In the genomic region with DNA sequence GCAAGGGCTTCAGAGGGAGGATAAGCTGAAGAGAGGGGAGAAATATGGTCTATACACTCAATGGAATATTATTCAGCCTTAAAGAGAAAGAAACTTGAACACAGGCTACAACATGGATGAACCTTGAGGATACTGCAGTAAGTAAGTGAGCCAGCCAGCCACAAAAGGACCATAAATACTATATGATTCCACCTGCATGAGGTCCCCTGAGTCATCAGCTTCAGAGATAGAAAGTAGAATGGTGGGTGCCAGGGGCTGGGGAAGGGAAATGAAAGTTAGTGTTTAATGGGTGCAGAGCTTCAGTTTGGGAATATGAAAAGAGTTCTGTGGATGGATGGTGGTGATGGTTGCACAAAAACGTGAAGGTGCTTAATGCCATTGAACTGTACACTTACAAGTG, we compare ENCODE assay signal across 19 cellular contexts.
DNase-seq lines count a peak whose midpoint lies in the region; ATAC-seq lines count a peak whose summit lies in the region.
"Had no signal": no experiment of that assay in that cellular context is flagged by ENCODE, and none has a peak within 500 bp of the region (broad histone marks: within the 10 kb centered on the region; RNA-seq: fewer than 3 reads in every experiment).

No MANE protein-coding gene starts in this region.

- ATAC-seq in activated T-helper 17 cell treated with anti-CD3 and anti-CD28 coated beads, Interleukin-2, amount 50 U/mL, for 72 hours (replicated peaks) = peak; percentile 48
- ATAC-seq in HG02610 (IDR thresholded peaks at IDR 0.05; ENCODE audit: unreplicated experiment) = no peak
- ATAC-seq: CD8-positive, alpha-beta T cell; GM23338 had no signal

- no peaks in the 10 kb centered on the region for H3K9me3 Mint-ChIP-seq in IgD-negative memory B cell
- no peaks in the 10 kb centered on the region for H3K9me3 Mint-ChIP-seq in activated T-helper 17 cell treated with anti-CD3 and anti-CD28 coated beads, Interleukin-2, amount 50 U/mL, for 72 hours
- H3K9me3 Mint-ChIP-seq: nephron progenitor cell had no signal

- peaks cover 2% of the 10 kb centered on the region for H3K36me3 Mint-ChIP-seq in IgD-negative memory B cell
- H3K36me3 Mint-ChIP-seq in activated T-helper 17 cell treated with anti-CD3 and anti-CD28 coated beads, Interleukin-2, amount 50 U/mL, for 72 hours (ENCODE audit: low read depth) = no peaks in the 10 kb centered on the region
- H3K36me3 Mint-ChIP-seq: CD8-positive, alpha-beta T cell had no signal

- peak overlapping the region; percentile 27 to 85 (median 85) for H3K27ac Mint-ChIP-seq in IgD-negative memory B cell
- no peak overlapping the region for H3K27ac Mint-ChIP-seq in activated T-helper 17 cell treated with anti-CD3 and anti-CD28 coated beads, Interleukin-2, amount 50 U/mL, for 72 hours
- H3K27ac Mint-ChIP-seq: activated naive CD8-positive, alpha-beta T cell treated with anti-CD3 and anti-CD28 coated beads, Interleukin-2, amount 10 ng/mL, durations not matched to agents 7 days and 5 days; activated T-cell treated with anti-CD3 and anti-CD28 coated beads, Interleukin-2, amount 50 U/mL, for 72 hours; GM23338; nephron progenitor cell had no signal

- peaks cover 35 to 63% (median 56%) of the 10 kb centered on the region in 3 donors for H3K4me1 Mint-ChIP-seq in IgD-negative memory B cell
- no peaks in the 10 kb centered on the region for H3K4me1 Mint-ChIP-seq in activated T-helper 17 cell treated with anti-CD3 and anti-CD28 coated beads, Interleukin-2, amount 50 U/mL, for 72 hours
- H3K4me1 Mint-ChIP-seq: nephron progenitor cell had no signal

- DNase-seq in stimulated activated CD4-positive, alpha-beta T cell treated with anti-CD3 and anti-CD28 coated beads, Interleukin-15, amount 100 ng/mL, for 24 hours = peak; percentile 11
- DNase-seq in stimulated activated CD4-positive, alpha-beta T cell treated with anti-CD3 and anti-CD28 coated beads, Interleukin-2, amount 100 ng/mL, for 24 hours = no peak
- DNase-seq in activated gamma-delta T cell treated with Interleukin-2 at 50 U/mL for 16 hours = no peak
- no peak for DNase-seq in DMS 273 (lab: John Stamatoyannopoulos, UW; ENCODE audit: unreplicated experiment)
- DNase-seq: activated CD8-positive, alpha-beta memory T cell treated with anti-CD3 and anti-CD28 coated beads for 24 hours; activated naive CD8-positive, alpha-beta T cell treated with anti-CD3 and anti-CD28 coated beads, Interleukin-2, amount 10 ng/mL, durations not matched to agents 7 days and 5 days; activated T-cell treated with anti-CD3 and anti-CD28 coated beads, Interleukin-2, amount 50 U/mL, for 72 hours; CD8-positive, alpha-beta T cell; DMS79; effector CD4-positive, alpha-beta T cell; hippocampal formation; NCI-H1436 treated with DMSO at 0.1 percent for 48 hours; NCI-H510A treated with DMSO at 0.1 percent for 48 hours; nephron progenitor cell; NK-92 treated with Interleukin-12 subunit alpha and Interleukin-12 subunit beta, amount 100 ng/mL, for 24 hours had no signal

- H3K4me3 Mint-ChIP-seq in IgD-negative memory B cell = peak overlapping the region in 3 of 4 donors; percentile 6 to 53 (median 40)
- no peak overlapping the region for H3K4me3 Mint-ChIP-seq in activated T-helper 17 cell treated with anti-CD3 and anti-CD28 coated beads, Interleukin-2, amount 50 U/mL, for 72 hours
- H3K4me3 Mint-ChIP-seq: activated naive CD8-positive, alpha-beta T cell treated with anti-CD3 and anti-CD28 coated beads, Interleukin-2, amount 10 ng/mL, durations not matched to agents 7 days and 5 days; activated T-cell treated with anti-CD3 and anti-CD28 coated beads, Interleukin-2, amount 50 U/mL, for 72 hours; CD8-positive, alpha-beta T cell; GM23338; nephron progenitor cell had no signal

- no peaks in the 10 kb centered on the region for H3K27me3 Mint-ChIP-seq in IgD-negative memory B cell
- no peaks in the 10 kb centered on the region for H3K27me3 Mint-ChIP-seq in activated T-helper 17 cell treated with anti-CD3 and anti-CD28 coated beads, Interleukin-2, amount 50 U/mL, for 72 hours
